Comparison of ENCODE assay signal across 25 cellular contexts in genomic region chr6:126821706-126822105, GRCh38.
"Had no signal": no experiment of that assay in that cellular context is flagged by ENCODE, and none has a peak within 500 bp of the region (broad histone marks: within the 10 kb centered on the region; RNA-seq: fewer than 3 reads in every experiment).

No MANE protein-coding gene starts in this region.

- H3K27ac ChIP-seq: dorsolateral prefrontal cortex, epithelial cell of prostate, foreskin keratinocyte, gastroesophageal sphincter, heart left ventricle, hepatocyte, left lung, neural progenitor cell, parathyroid adenoma, prostate gland, right atrium auricular region, thoracic aorta, tibial nerve, upper lobe of left lung had no signal

- DNase-seq: dorsolateral prefrontal cortex; effector CD4-positive, alpha-beta T cell; foreskin keratinocyte; heart left ventricle; kidney; left lung; mesenchymal stem cell; midbrain; naive thymus-derived CD8-positive, alpha-beta T cell; stimulated activated CD4-positive, alpha-beta T cell treated with anti-CD3 and anti-CD28 coated beads, Interleukin-2, amount 100 ng/mL, for 24 hours; stimulated activated CD4-positive, alpha-beta T cell treated with anti-CD3 and anti-CD28 coated beads, Interleukin-4, amount 100 ng/mL, for 24 hours; upper lobe of left lung had no signal

- H3K4me1 Mint-ChIP-seq: naive thymus-derived CD8-positive, alpha-beta T cell; stimulated activated effector memory CD8-positive, alpha-beta T cell treated with anti-CD3 and anti-CD28 coated beads, Interleukin-12 subunit alpha, Interleukin-12 subunit beta, amount 100 ng/mL, for 72 hours had no signal

- H3K27ac Mint-ChIP-seq: naive thymus-derived CD8-positive, alpha-beta T cell; neural progenitor cell; stimulated activated effector memory CD8-positive, alpha-beta T cell treated with anti-CD3 and anti-CD28 coated beads, Interleukin-12 subunit alpha, Interleukin-12 subunit beta, amount 100 ng/mL, for 72 hours; stimulated activated naive CD8-positive, alpha-beta T cell treated with anti-CD3 and anti-CD28 coated beads, Interleukin-15, Interleukin-2, amounts not matched to agents 100 ng/mL and 50 ng/mL, for 24 hours had no signal

- H3K79me2 ChIP-seq: hepatocyte, parathyroid adenoma had no signal

- H3K9ac ChIP-seq: neural progenitor cell, parathyroid adenoma had no signal

- H3K4me1 ChIP-seq: foreskin keratinocyte, gastroesophageal sphincter, heart left ventricle, left lung, prostate gland, right atrium auricular region, tibial nerve, upper lobe of left lung had no signal

- H3K27me3 ChIP-seq: foreskin keratinocyte, gastroesophageal sphincter, heart left ventricle, hepatocyte, left lung, neural progenitor cell, right atrium auricular region, tibial nerve, upper lobe of left lung had no signal

- H3K36me3 Mint-ChIP-seq: naive thymus-derived CD8-positive, alpha-beta T cell; neural progenitor cell; stimulated activated effector memory CD8-positive, alpha-beta T cell treated with anti-CD3 and anti-CD28 coated beads, Interleukin-12 subunit alpha, Interleukin-12 subunit beta, amount 100 ng/mL, for 72 hours had no signal

- H3K36me3 ChIP-seq: gastroesophageal sphincter, heart left ventricle, left lung, neural progenitor cell, prostate gland, right atrium auricular region, thoracic aorta, tibial nerve, upper lobe of left lung had no signal

- H3K4me3 Mint-ChIP-seq: naive thymus-derived CD8-positive, alpha-beta T cell; neural progenitor cell; stimulated activated effector memory CD8-positive, alpha-beta T cell treated with anti-CD3 and anti-CD28 coated beads, Interleukin-12 subunit alpha, Interleukin-12 subunit beta, amount 100 ng/mL, for 72 hours; stimulated activated naive CD8-positive, alpha-beta T cell treated with anti-CD3 and anti-CD28 coated beads, Interleukin-15, Interleukin-2, amounts not matched to agents 100 ng/mL and 50 ng/mL, for 24 hours had no signal

- H3K27me3 Mint-ChIP-seq: stimulated activated naive CD8-positive, alpha-beta T cell treated with anti-CD3 and anti-CD28 coated beads, Interleukin-15, Interleukin-2, amounts not matched to agents 100 ng/mL and 50 ng/mL, for 24 hours had no signal

- H3K4me2 ChIP-seq: hepatocyte, neural progenitor cell had no signal

- ATAC-seq: esophagus mucosa; foreskin keratinocyte; gastroesophageal sphincter; heart left ventricle; left lung; naive thymus-derived CD8-positive, alpha-beta T cell; sciatic nerve; stimulated activated effector memory CD8-positive, alpha-beta T cell treated with anti-CD3 and anti-CD28 coated beads, Interleukin-12 subunit alpha, Interleukin-12 subunit beta, amount 100 ng/mL, for 72 hours had no signal

- H2AFZ ChIP-seq: hepatocyte, neural progenitor cell, parathyroid adenoma had no signal

- H3K9me3 Mint-ChIP-seq: neural progenitor cell; stimulated activated effector memory CD8-positive, alpha-beta T cell treated with anti-CD3 and anti-CD28 coated beads, Interleukin-12 subunit alpha, Interleukin-12 subunit beta, amount 100 ng/mL, for 72 hours; stimulated activated naive CD8-positive, alpha-beta T cell treated with anti-CD3 and anti-CD28 coated beads, Interleukin-15, Interleukin-2, amounts not matched to agents 100 ng/mL and 50 ng/mL, for 24 hours had no signal

- H3K9me3 ChIP-seq: gastroesophageal sphincter, heart left ventricle, left lung, prostate gland, right atrium auricular region, thoracic aorta, tibial nerve, upper lobe of left lung had no signal

- H3K4me3 ChIP-seq: dorsolateral prefrontal cortex, gastroesophageal sphincter, heart left ventricle, hepatocyte, left lung, neural progenitor cell, prostate gland, right atrium auricular region, thoracic aorta, tibial nerve, upper lobe of left lung had no signal
